ENCODE assay signal across 19 cellular contexts in the genomic region with DNA sequence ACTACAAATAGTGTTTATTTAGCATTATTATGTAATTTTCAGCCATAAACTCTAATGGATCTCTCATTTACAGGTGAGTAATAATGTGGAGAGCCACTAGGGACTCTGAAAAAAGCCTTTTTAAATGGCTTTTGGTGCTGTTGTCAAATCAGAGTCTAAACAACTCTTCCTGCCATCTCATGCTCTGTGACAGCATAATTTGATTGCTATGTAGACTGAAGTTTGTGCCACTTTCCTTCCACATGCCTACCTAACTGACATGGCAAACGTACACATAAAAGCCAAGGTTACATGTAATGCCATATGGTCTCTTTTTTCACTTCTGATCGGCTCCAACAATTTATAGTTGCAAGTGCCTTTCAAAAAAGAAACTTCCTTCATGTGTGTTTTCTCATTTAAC.
"Had no signal": no experiment of that assay in that cellular context is flagged by ENCODE, and none has a peak within 500 bp of the region (broad histone marks: within the 10 kb centered on the region; RNA-seq: fewer than 3 reads in every experiment).

No MANE protein-coding gene starts in this region.

- H3K36me3 ChIP-seq: MG63 had no signal

- H3K4me3 Mint-ChIP-seq: T-cell had no signal

- H3K9me3 ChIP-seq: MG63, SK-N-SH had no signal

- H3K9ac ChIP-seq: SK-N-SH had no signal

- H3K9me3 Mint-ChIP-seq: T-cell had no signal

- H3K4me3 ChIP-seq: MG63 had no signal

- H3K27me3 ChIP-seq: MG63 had no signal

- H3K4me2 ChIP-seq: SK-N-SH had no signal

- DNase-seq: IMR-90; Karpas-422; KG1; MG63; NCI-H146; NCI-H1694 treated with DMSO at 0.1 percent for 48 hours; NCI-H2107; NCI-H2227 treated with DMSO at 0.1 percent for 48 hours; NCI-H524; NCI-H526 treated with DMSO at 0.1 percent for 48 hours; NK-92 treated with Interleukin-12 subunit alpha and Interleukin-12 subunit beta, amount 100 ng/mL, for 24 hours; PC-3; SHP77; SK-N-SH; SW 1271; T-cell had no signal

- H3K27ac Mint-ChIP-seq: T-cell had no signal

- H3K27ac ChIP-seq: RWPE1 had no signal

- H3K9me2 ChIP-seq: SK-N-SH had no signal

- H3K36me3 Mint-ChIP-seq: T-cell had no signal

- ATAC-seq: HepG2, Panc1, PC-3, T-cell had no signal
